In genomic region chr4:190203510-190203909, GRCh38 we compare ENCODE assay signal across 3 cellular contexts. TPM values are rescaled to one million over a fixed set of nuclear protein-coding genes. Genes with fewer than 3 reads are reported as not detected.
"Had no signal": no experiment of that assay in that cellular context is flagged by ENCODE, and none has a peak within 500 bp of the region (broad histone marks: within the 10 kb centered on the region; RNA-seq: fewer than 3 reads in every experiment).

No MANE protein-coding gene starts in this region.

RNA-seq across cellular contexts. Expression of gene DUX4, which starts 29.9 kb away (rescaled TPM):
- total RNA-seq: activated T-helper 1 cell treated with anti-CD3 and anti-CD28 coated beads, Interleukin-12 subunit alpha, Interleukin-12 subunit beta, Interleukin-2, Interleukin-4 antibody, amounts not matched to agents 30 ng/mL and 10 ng/mL and 1 ng/mL, durations not matched to agents 14 hours and 24 hours and 36 hours; ascending aorta; pulmonary artery endothelial cell had no signal
